Comparison of ENCODE assay signal across 8 cellular contexts in the genomic region with DNA sequence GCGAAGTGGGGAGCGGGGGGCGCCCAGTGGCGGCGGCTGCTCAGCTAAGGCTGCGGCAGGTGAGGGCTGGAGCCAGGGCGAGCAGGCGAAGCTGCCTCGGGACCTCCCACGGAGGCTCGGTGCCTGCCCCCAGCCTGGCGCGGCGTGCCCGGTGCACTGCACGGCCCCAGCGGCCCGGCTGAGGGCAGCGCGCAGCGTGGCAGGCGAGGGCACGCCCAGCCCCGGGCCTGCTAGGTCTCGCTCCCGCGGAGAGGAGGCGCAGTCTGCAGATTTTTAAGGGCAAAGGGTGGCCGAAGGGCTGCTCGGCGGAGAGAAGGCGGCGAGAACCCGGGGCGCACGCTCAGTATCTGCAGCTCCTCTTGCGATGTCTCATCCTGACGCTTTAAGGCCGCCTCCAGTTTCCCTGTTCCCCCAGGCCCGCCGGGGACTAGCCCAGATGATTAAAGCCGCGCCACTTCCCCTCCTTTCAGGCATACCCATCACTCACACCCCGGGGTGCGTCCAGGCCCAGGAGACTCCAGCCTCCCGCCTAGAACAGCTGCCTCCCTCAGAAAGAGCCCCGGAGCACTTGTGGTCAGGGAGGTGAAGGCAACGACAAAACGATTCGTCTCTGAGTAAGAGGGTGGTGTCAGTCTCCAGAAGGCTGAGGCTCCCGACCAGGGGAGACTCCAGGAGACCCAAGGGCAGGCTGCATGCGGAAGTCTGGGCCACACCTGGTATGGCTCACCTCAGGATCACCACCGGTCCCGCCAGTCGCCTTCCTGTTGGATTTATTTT. TPM values are rescaled to one million over a fixed set of nuclear protein-coding genes. Genes with fewer than 3 reads are reported as not detected.
DNase-seq lines count a peak whose midpoint lies in the region; ATAC-seq and TF ChIP-seq lines count a peak whose summit lies in the region.

Gene FERMT1 (minus strand): TSS at position 158 of the 777 bp plus-strand sequence. CDS start 3,476 bp downstream, outside the sequence.

- H3K4me3 ChIP-seq in ectodermal cell (ENCODE audit: insufficient read depth, low read depth, low read length) (peak within 1 kb of the TSS; percentile 43), lung (peak within 1 kb of the TSS; percentile 30)

- peaks cover 3% of the 10 kb centered on the region for H3K4me1 Mint-ChIP-seq in T-helper 1 cell treated with Interleukin-12 subunit alpha and Interleukin-12 subunit beta and Interleukin-4 antibody, amounts not matched to agents 30 μg/mL and 1 μg/mL, for 36 hours (ENCODE audit: low read depth)
- H3K4me1 Mint-ChIP-seq in stimulated activated memory B cell treated with anti-CD40 and anti-IgM and Interleukin-4, amounts not matched to agents 10 μg/mL and 1 μg/mL and 100 μg/mL, for 72 hours: peaks cover 6% of the 10 kb centered on the region

- no peak within 1 kb of the TSS for H3K27ac Mint-ChIP-seq in T-helper 1 cell treated with Interleukin-12 subunit alpha and Interleukin-12 subunit beta and Interleukin-4 antibody, amounts not matched to agents 30 μg/mL and 1 μg/mL, for 36 hours
- no peak within 1 kb of the TSS for H3K27ac Mint-ChIP-seq in stimulated activated memory B cell treated with anti-CD40 and anti-IgM and Interleukin-4, amounts not matched to agents 10 μg/mL and 1 μg/mL and 100 μg/mL, for 72 hours

- H3K9me3 ChIP-seq in ectodermal cell (ENCODE audit: control insufficient read depth, low read length) (no peaks in the 10 kb centered on the region), lung (ENCODE audit: control insufficient read depth in 2 of 2, insufficient read depth in 1 of 2, low read length in 1 of 2) (no peaks in the 10 kb centered on the region)

- no peak within 1 kb of the TSS for H3K27ac ChIP-seq in ectodermal cell (ENCODE audit: insufficient read depth, low read depth, low read length, poor library complexity, severe bottlenecking)
- peak within 1 kb of the TSS in 1 of 2 donors; percentile 41 for H3K27ac ChIP-seq in lung (ENCODE audit: low read depth in 1 of 2, low read length in 1 of 2)

- H3K9me3 Mint-ChIP-seq in T-helper 1 cell treated with Interleukin-12 subunit alpha and Interleukin-12 subunit beta and Interleukin-4 antibody, amounts not matched to agents 30 μg/mL and 1 μg/mL, for 36 hours: no peaks in the 10 kb centered on the region
- H3K9me3 Mint-ChIP-seq in stimulated activated memory B cell treated with anti-CD40 and anti-IgM and Interleukin-4, amounts not matched to agents 10 μg/mL and 1 μg/mL and 100 μg/mL, for 72 hours: no peaks in the 10 kb centered on the region

- peaks cover 28% of the 10 kb centered on the region for H3K27me3 ChIP-seq in ectodermal cell (ENCODE audit: control insufficient read depth, insufficient read depth, low read length, poor library complexity, severe bottlenecking)
- no peaks in the 10 kb centered on the region for H3K27me3 ChIP-seq in lung (ENCODE audit: control insufficient read depth, insufficient read depth)

- peak within 1 kb of the TSS; percentile 48 for H3K4me3 Mint-ChIP-seq in T-helper 1 cell treated with Interleukin-12 subunit alpha and Interleukin-12 subunit beta and Interleukin-4 antibody, amounts not matched to agents 30 μg/mL and 1 μg/mL, for 36 hours
- H3K4me3 Mint-ChIP-seq in stimulated activated memory B cell treated with anti-CD40 and anti-IgM and Interleukin-4, amounts not matched to agents 10 μg/mL and 1 μg/mL and 100 μg/mL, for 72 hours: peak within 1 kb of the TSS; percentile 67

- WGBS in ectodermal cell, 2 experiments: 2 to 4% methylated on average over 55 of the region's 55 CpGs
- WGBS in lung, 2 donors: 4 to 5% methylated on average over 55 of the region's 55 CpGs

- no peak for TF ChIP-seq CTCF in lung (IDR thresholded peaks at IDR 0.05; ENCODE audit: control extremely low read depth, extremely low read depth)

- H3K36me3 ChIP-seq in ectodermal cell (ENCODE audit: control insufficient read depth, insufficient read depth, low read length) (no peaks in the 10 kb centered on the region), lung (ENCODE audit: control insufficient read depth in 2 of 2, insufficient read depth in 2 of 2, low read length in 2 of 2) (no peaks in the 10 kb centered on the region)

- H3K36me3 Mint-ChIP-seq in T-helper 1 cell treated with Interleukin-12 subunit alpha and Interleukin-12 subunit beta and Interleukin-4 antibody, amounts not matched to agents 30 μg/mL and 1 μg/mL, for 36 hours (ENCODE audit: low read depth): no peaks in the 10 kb centered on the region
- H3K36me3 Mint-ChIP-seq in stimulated activated memory B cell treated with anti-CD40 and anti-IgM and Interleukin-4, amounts not matched to agents 10 μg/mL and 1 μg/mL and 100 μg/mL, for 72 hours: no peaks in the 10 kb centered on the region

- peaks cover 12% of the 10 kb centered on the region for H3K4me1 ChIP-seq in ectodermal cell (ENCODE audit: control insufficient read depth, insufficient read depth, low read length)
- H3K4me1 ChIP-seq in lung (ENCODE audit: control insufficient read depth in 2 of 2, insufficient read depth in 2 of 2, low read length in 2 of 2): peaks cover 0 to 6% of the 10 kb centered on the region in 2 donors

- ATAC-seq in GM21390 (IDR thresholded peaks at IDR 0.05; ENCODE audit: unreplicated experiment): peak; percentile 73
- peak; percentile 91 for ATAC-seq in lung (ENCODE audit: insufficient read depth, low FRiP score)
- peak; percentile 81 for ATAC-seq in stimulated activated memory B cell treated with anti-CD40 and anti-IgM and Interleukin-4, amounts not matched to agents 10 μg/mL and 1 μg/mL and 100 μg/mL, for 72 hours

- peak; percentile 20 for DNase-seq in COLO829 (ENCODE audit: low spot score)
- peak; percentile 82 for DNase-seq in M059J (ENCODE audit: low read depth)
- DNase-seq in lung (ENCODE audit: low spot score): peak; percentile 48
- no peak for DNase-seq in GM19238 (ENCODE audit: insufficient read length, low spot score)

- peaks cover 32% of the 10 kb centered on the region for H3K27me3 Mint-ChIP-seq in T-helper 1 cell treated with Interleukin-12 subunit alpha and Interleukin-12 subunit beta and Interleukin-4 antibody, amounts not matched to agents 30 μg/mL and 1 μg/mL, for 36 hours (ENCODE audit: low read depth)
- H3K27me3 Mint-ChIP-seq in stimulated activated memory B cell treated with anti-CD40 and anti-IgM and Interleukin-4, amounts not matched to agents 10 μg/mL and 1 μg/mL and 100 μg/mL, for 72 hours: peaks cover 57% of the 10 kb centered on the region

RNA-seq across cellular contexts. Expression of gene FERMT1, which starts in this region (rescaled TPM):
- 2.0 and 2.2 TPM in 2 replicates for total RNA-seq in M059J (2014; rRNA removed; shearing (Covaris generic))
- polyA plus RNA-seq in ectodermal cell (2013, experiment 1 of 4): 1.8 TPM
- 1.3 TPM for polyA plus RNA-seq in ectodermal cell (2013, experiment 2 of 4)
- 1.4 TPM for polyA plus RNA-seq in ectodermal cell (2013, experiment 3 of 4)
- 1.3 TPM for polyA plus RNA-seq in ectodermal cell (2013, experiment 4 of 4)
- 1 to 10 TPM; 1.9 to 2.4 TPM for total RNA-seq in lung
- polyA plus RNA-seq in lung: under 1 TPM; 0.83 to 0.98 TPM
